ENCODE assay signal across 2 cellular contexts in the genomic region with DNA sequence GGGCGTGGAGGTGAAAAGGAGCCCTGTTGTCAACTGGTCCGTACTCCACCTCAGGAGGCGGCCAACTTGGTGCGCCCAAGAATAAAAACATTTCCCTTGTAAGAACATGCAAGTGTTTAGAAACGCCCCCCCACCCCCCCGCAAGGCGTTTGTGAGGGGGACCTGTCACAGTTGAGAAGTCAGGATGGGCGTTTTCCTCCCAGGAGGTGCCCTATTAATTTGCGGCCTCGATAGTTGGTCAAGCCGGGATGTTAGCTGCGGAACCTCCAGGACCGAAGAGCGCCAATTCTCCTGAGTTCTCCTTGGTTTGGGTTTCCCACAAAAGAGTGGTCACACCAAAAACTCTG.
TF ChIP-seq lines count a peak whose summit lies in the region.

No MANE protein-coding gene starts in this region.

TF ChIP-seq in SK-N-SH treated with all-trans-retinoic acid at 6 μM for 48 hours, 23 proteins besides CTCF, POLR2A, EP300 and RAD21 (continued from another document):
- TF ChIP-seq, protein P1, sequence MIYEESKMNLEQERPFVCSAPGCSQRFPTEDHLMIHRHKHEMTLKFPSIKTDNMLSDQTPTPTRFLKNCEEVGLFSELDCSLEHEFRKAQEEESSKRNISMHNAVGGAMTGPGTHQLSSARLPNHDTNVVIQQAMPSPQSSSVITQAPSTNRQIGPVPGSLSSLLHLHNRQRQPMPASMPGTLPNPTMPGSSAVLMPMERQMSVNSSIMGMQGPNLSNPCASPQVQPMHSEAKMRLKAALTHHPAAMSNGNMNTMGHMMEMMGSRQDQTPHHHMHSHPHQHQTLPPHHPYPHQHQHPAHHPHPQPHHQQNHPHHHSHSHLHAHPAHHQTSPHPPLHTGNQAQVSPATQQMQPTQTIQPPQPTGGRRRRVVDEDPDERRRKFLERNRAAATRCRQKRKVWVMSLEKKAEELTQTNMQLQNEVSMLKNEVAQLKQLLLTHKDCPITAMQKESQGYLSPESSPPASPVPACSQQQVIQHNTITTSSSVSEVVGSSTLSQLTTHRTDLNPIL (CRISPR knock-in tag; IDR thresholded peaks at IDR 0.05; ENCODE audit: low read depth), result no peak
- TF ChIP-seq TOX (CRISPR knock-in tag; IDR thresholded peaks at IDR 0.05; ENCODE audit: borderline replicate concordance) (no peak), ZNF8 (CRISPR knock-in tag; IDR thresholded peaks at IDR 0.05) (no peak), ZC3H10 (CRISPR knock-in tag; IDR thresholded peaks at IDR 0.05) (no peak), ZFP30 (CRISPR knock-in tag; IDR thresholded peaks at IDR 0.05) (no peak), SNAI2 (CRISPR knock-in tag; IDR thresholded peaks at IDR 0.05) (no peak), OSR1 (CRISPR knock-in tag; IDR thresholded peaks at IDR 0.05) (no peak), CSDC2 (CRISPR knock-in tag; IDR thresholded peaks at IDR 0.05) (no peak), PPARA (CRISPR knock-in tag; IDR thresholded peaks at IDR 0.05; ENCODE audit: borderline replicate concordance) (no peak), ZNF565 (CRISPR knock-in tag; conservative IDR thresholded peaks at IDR 0.05; ENCODE audit: low read depth) (no peak)
- TF ChIP-seq, protein P2, sequence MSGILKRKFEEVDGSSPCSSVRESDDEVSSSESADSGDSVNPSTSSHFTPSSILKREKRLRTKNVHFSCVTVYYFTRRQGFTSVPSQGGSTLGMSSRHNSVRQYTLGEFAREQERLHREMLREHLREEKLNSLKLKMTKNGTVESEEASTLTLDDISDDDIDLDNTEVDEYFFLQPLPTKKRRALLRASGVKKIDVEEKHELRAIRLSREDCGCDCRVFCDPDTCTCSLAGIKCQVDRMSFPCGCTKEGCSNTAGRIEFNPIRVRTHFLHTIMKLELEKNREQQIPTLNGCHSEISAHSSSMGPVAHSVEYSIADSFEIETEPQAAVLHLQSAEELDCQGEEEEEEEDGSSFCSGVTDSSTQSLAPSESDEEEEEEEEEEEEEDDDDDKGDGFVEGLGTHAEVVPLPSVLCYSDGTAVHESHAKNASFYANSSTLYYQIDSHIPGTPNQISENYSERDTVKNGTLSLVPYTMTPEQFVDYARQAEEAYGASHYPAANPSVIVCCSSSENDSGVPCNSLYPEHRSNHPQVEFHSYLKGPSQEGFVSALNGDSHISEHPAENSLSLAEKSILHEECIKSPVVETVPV (CRISPR knock-in tag; IDR thresholded peaks at IDR 0.05), result no peak

TF ChIP-seq in GM12878, 131 proteins besides CTCF, POLR2A, EP300 and RAD21 (continued from another document):
- no peak for TF ChIP-seq NFIC (IDR thresholded peaks at IDR 0.05; ENCODE audit: low read depth, low read length)
- TF ChIP-seq YY1 (IDR thresholded peaks at IDR 0.05; ENCODE audit: low read depth, low read length), result no peak
- TF ChIP-seq BRCA1 (IDR thresholded peaks at IDR 0.05; ENCODE audit: low read depth, low read length), result no peak
- TF ChIP-seq, protein P3, sequence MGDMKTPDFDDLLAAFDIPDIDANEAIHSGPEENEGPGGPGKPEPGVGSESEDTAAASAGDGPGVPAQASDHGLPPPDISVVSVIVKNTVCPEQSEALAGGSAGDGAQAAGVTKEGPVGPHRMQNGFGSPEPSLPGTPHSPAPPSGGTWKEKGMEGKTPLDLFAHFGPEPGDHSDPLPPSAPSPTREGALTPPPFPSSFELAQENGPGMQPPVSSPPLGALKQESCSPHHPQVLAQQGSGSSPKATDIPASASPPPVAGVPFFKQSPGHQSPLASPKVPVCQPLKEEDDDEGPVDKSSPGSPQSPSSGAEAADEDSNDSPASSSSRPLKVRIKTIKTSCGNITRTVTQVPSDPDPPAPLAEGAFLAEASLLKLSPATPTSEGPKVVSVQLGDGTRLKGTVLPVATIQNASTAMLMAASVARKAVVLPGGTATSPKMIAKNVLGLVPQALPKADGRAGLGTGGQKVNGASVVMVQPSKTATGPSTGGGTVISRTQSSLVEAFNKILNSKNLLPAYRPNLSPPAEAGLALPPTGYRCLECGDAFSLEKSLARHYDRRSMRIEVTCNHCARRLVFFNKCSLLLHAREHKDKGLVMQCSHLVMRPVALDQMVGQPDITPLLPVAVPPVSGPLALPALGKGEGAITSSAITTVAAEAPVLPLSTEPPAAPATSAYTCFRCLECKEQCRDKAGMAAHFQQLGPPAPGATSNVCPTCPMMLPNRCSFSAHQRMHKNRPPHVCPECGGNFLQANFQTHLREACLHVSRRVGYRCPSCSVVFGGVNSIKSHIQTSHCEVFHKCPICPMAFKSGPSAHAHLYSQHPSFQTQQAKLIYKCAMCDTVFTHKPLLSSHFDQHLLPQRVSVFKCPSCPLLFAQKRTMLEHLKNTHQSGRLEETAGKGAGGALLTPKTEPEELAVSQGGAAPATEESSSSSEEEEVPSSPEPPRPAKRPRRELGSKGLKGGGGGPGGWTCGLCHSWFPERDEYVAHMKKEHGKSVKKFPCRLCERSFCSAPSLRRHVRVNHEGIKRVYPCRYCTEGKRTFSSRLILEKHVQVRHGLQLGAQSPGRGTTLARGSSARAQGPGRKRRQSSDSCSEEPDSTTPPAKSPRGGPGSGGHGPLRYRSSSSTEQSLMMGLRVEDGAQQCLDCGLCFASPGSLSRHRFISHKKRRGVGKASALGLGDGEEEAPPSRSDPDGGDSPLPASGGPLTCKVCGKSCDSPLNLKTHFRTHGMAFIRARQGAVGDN (IDR thresholded peaks at IDR 0.05), result 0 out of 2 replicates have a peak, but pooled peaks have one; percentile 29
- no peak for TF ChIP-seq ZNF217 (IDR thresholded peaks at IDR 0.05)
- no peak for TF ChIP-seq SREBF1 (IDR thresholded peaks at IDR 0.05; ENCODE audit: low read length)
- TF ChIP-seq CREB1 (IDR thresholded peaks at IDR 0.05; ENCODE audit: low read depth), result no peak
- TF ChIP-seq SMAD5 (IDR thresholded peaks at IDR 0.05; ENCODE audit: low read depth), result 0 out of 2 replicates have a peak, but pooled peaks have one; percentile 13
- TF ChIP-seq MYB (IDR thresholded peaks at IDR 0.05; ENCODE audit: borderline replicate concordance, low read depth, low read length), result no peak
- TF ChIP-seq MEF2A (IDR thresholded peaks at IDR 0.05; ENCODE audit: insufficient read depth, low read depth, low read length), result no peak
- TF ChIP-seq, protein P4, sequence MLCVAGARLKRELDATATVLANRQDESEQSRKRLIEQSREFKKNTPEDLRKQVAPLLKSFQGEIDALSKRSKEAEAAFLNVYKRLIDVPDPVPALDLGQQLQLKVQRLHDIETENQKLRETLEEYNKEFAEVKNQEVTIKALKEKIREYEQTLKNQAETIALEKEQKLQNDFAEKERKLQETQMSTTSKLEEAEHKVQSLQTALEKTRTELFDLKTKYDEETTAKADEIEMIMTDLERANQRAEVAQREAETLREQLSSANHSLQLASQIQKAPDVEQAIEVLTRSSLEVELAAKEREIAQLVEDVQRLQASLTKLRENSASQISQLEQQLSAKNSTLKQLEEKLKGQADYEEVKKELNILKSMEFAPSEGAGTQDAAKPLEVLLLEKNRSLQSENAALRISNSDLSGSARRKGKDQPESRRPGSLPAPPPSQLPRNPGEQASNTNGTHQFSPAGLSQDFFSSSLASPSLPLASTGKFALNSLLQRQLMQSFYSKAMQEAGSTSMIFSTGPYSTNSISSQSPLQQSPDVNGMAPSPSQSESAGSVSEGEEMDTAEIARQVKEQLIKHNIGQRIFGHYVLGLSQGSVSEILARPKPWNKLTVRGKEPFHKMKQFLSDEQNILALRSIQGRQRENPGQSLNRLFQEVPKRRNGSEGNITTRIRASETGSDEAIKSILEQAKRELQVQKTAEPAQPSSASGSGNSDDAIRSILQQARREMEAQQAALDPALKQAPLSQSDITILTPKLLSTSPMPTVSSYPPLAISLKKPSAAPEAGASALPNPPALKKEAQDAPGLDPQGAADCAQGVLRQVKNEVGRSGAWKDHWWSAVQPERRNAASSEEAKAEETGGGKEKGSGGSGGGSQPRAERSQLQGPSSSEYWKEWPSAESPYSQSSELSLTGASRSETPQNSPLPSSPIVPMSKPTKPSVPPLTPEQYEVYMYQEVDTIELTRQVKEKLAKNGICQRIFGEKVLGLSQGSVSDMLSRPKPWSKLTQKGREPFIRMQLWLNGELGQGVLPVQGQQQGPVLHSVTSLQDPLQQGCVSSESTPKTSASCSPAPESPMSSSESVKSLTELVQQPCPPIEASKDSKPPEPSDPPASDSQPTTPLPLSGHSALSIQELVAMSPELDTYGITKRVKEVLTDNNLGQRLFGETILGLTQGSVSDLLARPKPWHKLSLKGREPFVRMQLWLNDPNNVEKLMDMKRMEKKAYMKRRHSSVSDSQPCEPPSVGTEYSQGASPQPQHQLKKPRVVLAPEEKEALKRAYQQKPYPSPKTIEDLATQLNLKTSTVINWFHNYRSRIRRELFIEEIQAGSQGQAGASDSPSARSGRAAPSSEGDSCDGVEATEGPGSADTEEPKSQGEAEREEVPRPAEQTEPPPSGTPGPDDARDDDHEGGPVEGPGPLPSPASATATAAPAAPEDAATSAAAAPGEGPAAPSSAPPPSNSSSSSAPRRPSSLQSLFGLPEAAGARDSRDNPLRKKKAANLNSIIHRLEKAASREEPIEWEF (IDR thresholded peaks at IDR 0.05; ENCODE audit: insufficient replicate concordance, low read depth, low read length), result no peak
- TF ChIP-seq, protein P5, sequence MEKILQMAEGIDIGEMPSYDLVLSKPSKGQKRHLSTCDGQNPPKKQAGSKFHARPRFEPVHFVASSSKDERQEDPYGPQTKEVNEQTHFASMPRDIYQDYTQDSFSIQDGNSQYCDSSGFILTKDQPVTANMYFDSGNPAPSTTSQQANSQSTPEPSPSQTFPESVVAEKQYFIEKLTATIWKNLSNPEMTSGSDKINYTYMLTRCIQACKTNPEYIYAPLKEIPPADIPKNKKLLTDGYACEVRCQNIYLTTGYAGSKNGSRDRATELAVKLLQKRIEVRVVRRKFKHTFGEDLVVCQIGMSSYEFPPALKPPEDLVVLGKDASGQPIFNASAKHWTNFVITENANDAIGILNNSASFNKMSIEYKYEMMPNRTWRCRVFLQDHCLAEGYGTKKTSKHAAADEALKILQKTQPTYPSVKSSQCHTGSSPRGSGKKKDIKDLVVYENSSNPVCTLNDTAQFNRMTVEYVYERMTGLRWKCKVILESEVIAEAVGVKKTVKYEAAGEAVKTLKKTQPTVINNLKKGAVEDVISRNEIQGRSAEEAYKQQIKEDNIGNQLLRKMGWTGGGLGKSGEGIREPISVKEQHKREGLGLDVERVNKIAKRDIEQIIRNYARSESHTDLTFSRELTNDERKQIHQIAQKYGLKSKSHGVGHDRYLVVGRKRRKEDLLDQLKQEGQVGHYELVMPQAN (conservative IDR thresholded peaks at IDR 0.05), result 0 out of 2 replicates have a peak, but pooled peaks have one; percentile 9
- TF ChIP-seq SMC3 (IDR thresholded peaks at IDR 0.05; ENCODE audit: borderline replicate concordance, low read length), result no peak
- TF ChIP-seq NR2C2 (IDR thresholded peaks at IDR 0.05; ENCODE audit: borderline replicate concordance, control insufficient read depth, insufficient read length, low read depth), result no peak
- no peak for TF ChIP-seq ASH2L (IDR thresholded peaks at IDR 0.05; ENCODE audit: borderline replicate concordance, low read depth)
- TF ChIP-seq CBFB (IDR thresholded peaks at IDR 0.05; ENCODE audit: low read depth), result no peak
- TF ChIP-seq TCF3 (IDR thresholded peaks at IDR 0.05; ENCODE audit: borderline replicate concordance, insufficient read depth, low read depth, low read length), result no peak
- no peak for TF ChIP-seq CREM (IDR thresholded peaks at IDR 0.05; ENCODE audit: low read depth)
- no peak for TF ChIP-seq HDAC2 (IDR thresholded peaks at IDR 0.05)
- no peak for TF ChIP-seq PAX5 (IDR thresholded peaks at IDR 0.05; ENCODE audit: borderline replicate concordance, low read depth, low read length)
- TF ChIP-seq, protein P6, sequence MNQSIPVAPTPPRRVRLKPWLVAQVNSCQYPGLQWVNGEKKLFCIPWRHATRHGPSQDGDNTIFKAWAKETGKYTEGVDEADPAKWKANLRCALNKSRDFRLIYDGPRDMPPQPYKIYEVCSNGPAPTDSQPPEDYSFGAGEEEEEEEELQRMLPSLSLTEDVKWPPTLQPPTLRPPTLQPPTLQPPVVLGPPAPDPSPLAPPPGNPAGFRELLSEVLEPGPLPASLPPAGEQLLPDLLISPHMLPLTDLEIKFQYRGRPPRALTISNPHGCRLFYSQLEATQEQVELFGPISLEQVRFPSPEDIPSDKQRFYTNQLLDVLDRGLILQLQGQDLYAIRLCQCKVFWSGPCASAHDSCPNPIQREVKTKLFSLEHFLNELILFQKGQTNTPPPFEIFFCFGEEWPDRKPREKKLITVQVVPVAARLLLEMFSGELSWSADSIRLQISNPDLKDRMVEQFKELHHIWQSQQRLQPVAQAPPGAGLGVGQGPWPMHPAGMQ (IDR thresholded peaks at IDR 0.05; ENCODE audit: borderline replicate concordance), result no peak
